Comparison of ENCODE assay signal across 9 cellular contexts in the genomic region with DNA sequence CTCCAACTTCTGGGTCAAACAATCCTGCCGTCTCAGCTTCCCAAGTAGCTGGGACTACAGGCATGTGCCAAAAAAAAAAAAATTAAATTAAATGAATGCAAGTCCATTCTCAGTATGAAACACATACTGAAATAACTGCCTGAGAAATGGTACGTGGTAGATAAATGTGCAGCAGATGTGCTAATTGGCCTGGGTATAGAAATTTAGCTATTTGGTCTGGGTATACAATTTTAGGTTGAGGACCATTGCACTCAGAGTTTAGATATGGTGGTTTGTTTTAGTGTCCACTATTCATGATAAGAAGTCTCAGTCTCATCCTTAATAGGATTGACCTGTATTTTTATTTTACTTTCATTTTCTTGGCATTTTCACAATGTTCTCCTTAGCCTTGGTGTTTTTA. TPM values are rescaled to one million over a fixed set of nuclear protein-coding genes. Genes with fewer than 3 reads are reported as not detected.
"Had no signal": no experiment of that assay in that cellular context is flagged by ENCODE, and none has a peak within 500 bp of the region (broad histone marks: within the 10 kb centered on the region; RNA-seq: fewer than 3 reads in every experiment).

No MANE protein-coding gene starts in this region.

- H3K9ac ChIP-seq: KMS-11 had no signal

- FAIRE-seq: HTR-8/SVneo had no signal

- H3K4me2 ChIP-seq: KMS-11 had no signal

- DNase-seq: IMR-90, KBM-7, KG1 had no signal

- H3K27ac ChIP-seq: HL-60, KMS-11 had no signal

RNA-seq across cellular contexts. Expression of gene GYG2, which starts 9.2 kb away (rescaled TPM):
- total RNA-seq: HT-29, HT1080 had no signal
- polyA plus RNA-seq: IgD-negative memory B cell had no signal
